Comparison of ENCODE assay signal across 11 cellular contexts in the genomic region with DNA sequence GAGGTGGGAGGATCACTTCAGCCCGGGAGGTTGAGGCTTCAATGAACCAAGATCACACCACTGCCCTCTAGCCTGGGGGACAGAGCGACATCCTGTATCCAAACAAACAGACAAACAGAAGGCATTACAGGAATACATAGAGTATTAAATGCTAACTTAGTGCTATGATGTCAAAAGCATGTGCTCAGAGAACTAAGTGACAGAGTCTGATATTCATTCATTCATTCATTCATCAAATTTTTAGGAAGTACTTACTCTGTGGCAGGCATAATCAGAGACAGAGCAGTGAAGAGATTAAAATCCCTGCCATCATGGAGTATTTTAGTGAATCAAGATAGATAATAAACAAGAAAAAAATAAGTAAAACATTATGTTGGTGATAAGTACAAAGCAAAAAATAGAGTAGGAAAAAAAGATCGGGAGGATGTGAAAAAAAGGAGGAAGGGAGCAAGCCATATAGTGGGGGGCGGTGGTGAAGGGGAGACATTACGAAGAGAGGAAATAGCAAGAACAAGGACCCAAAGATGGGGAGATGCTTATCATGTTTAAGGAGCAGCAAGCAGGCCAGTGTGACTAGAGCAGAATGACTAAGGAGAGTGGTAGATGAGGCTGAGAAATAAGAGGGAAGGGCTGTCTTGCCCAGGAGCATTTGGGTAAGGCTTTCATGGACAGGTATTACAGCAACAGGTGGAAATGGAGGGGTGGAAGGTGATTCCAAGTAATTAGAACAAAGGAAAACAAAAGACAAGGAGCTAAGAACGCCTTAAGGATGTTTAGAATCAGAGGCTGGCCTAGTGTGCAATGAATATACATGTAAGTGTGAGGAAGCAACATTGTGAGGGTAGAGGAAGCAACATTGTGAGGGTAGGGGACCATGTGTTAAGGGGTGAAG. TPM values are rescaled to one million over a fixed set of nuclear protein-coding genes. Genes with fewer than 3 reads are reported as not detected.
DNase-seq lines count a peak whose midpoint lies in the region; ATAC-seq and TF ChIP-seq lines count a peak whose summit lies in the region.
"Had no signal": no experiment of that assay in that cellular context is flagged by ENCODE, and none has a peak within 500 bp of the region (broad histone marks: within the 10 kb centered on the region; RNA-seq: fewer than 3 reads in every experiment).

No MANE protein-coding gene starts in this region.

- TF ChIP-seq CTCF in endothelial cell (IDR thresholded peaks at IDR 0.05; ENCODE audit: unreplicated experiment), result no peak
- TF ChIP-seq CTCF in RWPE1 (conservative IDR thresholded peaks at IDR 0.05; ENCODE audit: low read depth), result no peak

- H3K14ac ChIP-seq in trophoblast cell (ENCODE audit: low read length), result no peak overlapping the region

- no peak overlapping the region for H4K12ac ChIP-seq in trophoblast cell (ENCODE audit: low read depth, low read length)

- ATAC-seq in HG03520 (IDR thresholded peaks at IDR 0.05; ENCODE audit: unreplicated experiment), result no peak
- ATAC-seq: right cardiac atrium had no signal

- H2BK5ac ChIP-seq in trophoblast cell (ENCODE audit: low read depth, low read length, poor library complexity), result no peak overlapping the region

- peaks cover 18% of the 10 kb centered on the region for H3K36me3 Mint-ChIP-seq in endothelial cell (ENCODE audit: low read depth, unreplicated experiment)

- H3K23ac ChIP-seq in trophoblast cell (ENCODE audit: low read length), result no peak overlapping the region

- H3K4me1 Mint-ChIP-seq in endothelial cell (ENCODE audit: unreplicated experiment), result peaks cover 48% of the 10 kb centered on the region

- peak overlapping the region; percentile 98 for H3K4me3 Mint-ChIP-seq in endothelial cell (ENCODE audit: unreplicated experiment)

- no peak overlapping the region for H2AFZ ChIP-seq in trophoblast cell (ENCODE audit: insufficient read depth, low read length, poor library complexity)

- H3K9ac ChIP-seq in trophoblast cell (ENCODE audit: low read length), result no peak overlapping the region

- CTCF ChIA-PET in RWPE1 (lab: Yijun Ruan, JAX), result interaction anchor here (0.7 to 1.1 kb wide), 2 partner anchors 157 to 209 kb away, joined by 3 to 4 read pairs; no protein-coding TSS in a partner anchor

- H3K79me1 ChIP-seq in trophoblast cell (ENCODE audit: low read length), result peaks cover 10% of the 10 kb centered on the region

- no peak overlapping the region for H2AK5ac ChIP-seq in trophoblast cell (ENCODE audit: low read length)

- H3K4me1 ChIP-seq in SJSA1 (replicated peaks) (peaks cover 53% of the 10 kb centered on the region), trophoblast cell (ENCODE audit: control insufficient read depth in 1 of 2, insufficient read depth in 2 of 2, low read length in 2 of 2) (peaks cover 6 to 8% of the 10 kb centered on the region in 2 experiments)

- H3K27me3 ChIP-seq in SJSA1 (replicated peaks) (no peaks in the 10 kb centered on the region), trophoblast cell (ENCODE audit: insufficient read depth, low read length) (no peaks in the 10 kb centered on the region)

- 100% methylated on average over 1 of the region's 6 CpGs for whole genome bisulfite sequencing in trophoblast cell (ENCODE audit: extremely low coverage, insufficient coverage, insufficient read length)

- H3K9me3 ChIP-seq in SJSA1 (replicated peaks) (no peaks in the 10 kb centered on the region), trophoblast cell (ENCODE audit: insufficient read depth, low read depth, low read length) (no peaks in the 10 kb centered on the region)

- DNase-seq in EH (ENCODE audit: low read depth), result peak; percentile 57
- peak in 1 of 2 experiments; percentile 10 for DNase-seq in SJSA1 (ENCODE audit: low read depth in 1 of 2, low spot score in 2 of 2)
- DNase-seq in endothelial cell (ENCODE audit: low spot score), result no peak
- no peak for DNase-seq in trophoblast cell
- DNase-seq in RWPE1 (ENCODE audit: low spot score), result no peak
- no peak for DNase-seq in NCI-H2029 (lab: John Stamatoyannopoulos, UW)
- no peak for DNase-seq in CD1c-positive myeloid dendritic cell (ENCODE audit: extremely low spot score)
- DNase-seq: activated CD4-positive, alpha-beta T cell treated with anti-CD3 and anti-CD28 coated beads for 48 hours; NCI-H2171; right cardiac atrium had no signal

- no peak overlapping the region for H4K91ac ChIP-seq in trophoblast cell (ENCODE audit: low read depth, low read length)

- peak overlapping the region; percentile 98 for H3K4ac ChIP-seq in trophoblast cell (ENCODE audit: low read depth, low read length)

- H3K9me3 Mint-ChIP-seq in endothelial cell (ENCODE audit: unreplicated experiment), result no peaks in the 10 kb centered on the region

- H3K4me3 ChIP-seq in SJSA1 (peak overlapping the region; percentile 98; the same call in 1 of the 2 replicates), trophoblast cell (ENCODE audit: low read depth, low read length) (no peak overlapping the region)

- no peak overlapping the region for H3K18ac ChIP-seq in trophoblast cell (ENCODE audit: low read length)

- H2BK120ac ChIP-seq in trophoblast cell (ENCODE audit: insufficient read depth, low read length, poor library complexity), result no peak overlapping the region

- no peak overlapping the region for H3K4me2 ChIP-seq in trophoblast cell (ENCODE audit: low read length)

- H3K27ac ChIP-seq in SJSA1 (peak overlapping the region; percentile 93), trophoblast cell (ENCODE audit: low read depth, low read length) (no peak overlapping the region), RWPE1 (no peak overlapping the region)

- H3K36me3 ChIP-seq in SJSA1 (peaks cover 45% of the 10 kb centered on the region), trophoblast cell (ENCODE audit: control insufficient read depth in 1 of 2, insufficient read depth in 2 of 2, low read length in 2 of 2) (peaks cover 0 to 5% of the 10 kb centered on the region in 2 experiments)

- H2BK12ac ChIP-seq in trophoblast cell (ENCODE audit: low read length), result no peak overlapping the region

- H4K8ac ChIP-seq in trophoblast cell (ENCODE audit: low read depth, low read length), result no peak overlapping the region

- H3K27ac Mint-ChIP-seq in endothelial cell (ENCODE audit: unreplicated experiment), result peak overlapping the region; percentile 61

- H3K27me3 Mint-ChIP-seq in endothelial cell (ENCODE audit: unreplicated experiment), result peaks cover 6% of the 10 kb centered on the region

- H3K79me2 ChIP-seq in trophoblast cell (ENCODE audit: control insufficient read depth, insufficient read depth, low read length, poor library complexity), result peaks cover 23% of the 10 kb centered on the region

- POLR2A ChIA-PET in RWPE1 (lab: Yijun Ruan, JAX; ENCODE audit: low non-redundant PET), result no interaction called here

RNA-seq across cellular contexts. Expression of a gene that starts 2.8 kb away (rescaled TPM):
- total RNA-seq in SJSA1 (2014; rRNA removed; shearing (Covaris generic)), result 64.8 and 199 TPM in 2 replicates
- total RNA-seq in endothelial cell (ENCODE audit: unreplicated experiment), result 99.3 TPM
- 33.2 and 35.4 TPM in 2 replicates for polyA plus RNA-seq in trophoblast cell (2013)

RNA-seq across cellular contexts. Expression of a gene that starts 30.4 kb away (rescaled TPM):
- total RNA-seq in SJSA1 (2014; rRNA removed; shearing (Covaris generic)), result 2.3 and 11.2 TPM in 2 replicates
- 4.7 TPM for total RNA-seq in endothelial cell (ENCODE audit: unreplicated experiment)
- 0.93 and 1.1 TPM in 2 replicates for polyA plus RNA-seq in trophoblast cell (2013)
